Comparison of ENCODE assay signal across 17 cellular contexts in the genomic region with DNA sequence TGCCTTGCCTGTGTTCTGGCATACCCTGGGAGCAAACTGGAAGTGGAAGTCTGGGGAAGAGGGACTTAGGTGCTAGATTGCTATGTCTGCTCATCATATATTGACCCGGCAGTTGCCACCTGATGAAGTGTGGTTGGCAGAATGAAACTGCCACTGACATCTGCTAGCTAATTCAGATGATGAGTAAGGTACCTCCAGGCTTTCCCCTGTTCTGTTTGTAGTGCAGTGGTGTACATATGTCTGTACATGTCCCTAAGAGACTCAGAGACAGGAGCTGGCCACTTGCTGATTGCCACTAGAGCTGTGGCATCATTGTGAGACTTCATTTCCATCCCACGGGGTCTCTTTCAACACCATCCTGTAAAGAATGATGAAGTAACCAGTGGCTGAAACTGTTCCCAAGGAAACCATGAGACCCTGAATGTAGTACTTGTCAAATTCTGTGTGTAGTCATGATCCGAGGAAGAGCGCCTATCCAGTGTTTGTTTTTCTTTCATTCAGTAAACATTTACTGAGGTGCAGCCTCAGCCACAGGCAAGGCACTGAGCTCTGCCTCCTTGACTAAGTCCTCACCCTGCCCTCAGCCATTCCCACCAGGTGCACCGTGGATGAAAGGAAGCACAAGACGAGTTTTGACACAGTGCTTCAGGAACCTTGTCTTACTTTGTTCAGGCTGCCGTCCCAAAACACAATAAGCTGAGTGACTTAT. TPM values are rescaled to one million over a fixed set of nuclear protein-coding genes. Genes with fewer than 3 reads are reported as not detected.
A peak's percentile ranks its signal among the peaks of the same experiment; 100 is the strongest.
DNase-seq lines count a peak whose midpoint lies in the region; TF ChIP-seq lines count a peak whose summit lies in the region.
"Had no signal": no experiment of that assay in that cellular context is flagged by ENCODE, and none has a peak within 500 bp of the region (broad histone marks: within the 10 kb centered on the region; RNA-seq: fewer than 3 reads in every experiment).

No MANE protein-coding gene starts in this region.

- no peak overlapping the region for H3K4me3 ChIP-seq in esophagus squamous epithelium
- H3K4me3 ChIP-seq: K562, lung, right atrium auricular region had no signal

- H3K4me1 Mint-ChIP-seq in activated CD4-positive, alpha-beta T cell treated with anti-CD3 and anti-CD28 coated beads, Interleukin-2, amount 10 ng/mL, durations not matched to agents 7 days and 5 days = peaks cover 53% of the 10 kb centered on the region
- H3K4me1 Mint-ChIP-seq in activated CD4-positive, alpha-beta memory T cell treated with anti-CD3 and anti-CD28 coated beads for 36 hours (ENCODE audit: low read depth) = peaks cover 33% of the 10 kb centered on the region

- peaks cover 0 to 6% (median 0%) of the 10 kb centered on the region in 3 donors for H3K4me1 ChIP-seq in esophagus squamous epithelium
- H3K4me1 ChIP-seq: right atrium auricular region had no signal

- H3K27me3 Mint-ChIP-seq in activated CD4-positive, alpha-beta T cell treated with anti-CD3 and anti-CD28 coated beads, Interleukin-2, amount 10 ng/mL, durations not matched to agents 7 days and 5 days = no peaks in the 10 kb centered on the region
- H3K27me3 Mint-ChIP-seq in activated CD4-positive, alpha-beta memory T cell treated with anti-CD3 and anti-CD28 coated beads for 36 hours = no peaks in the 10 kb centered on the region

- no peaks in the 10 kb centered on the region for H3K27me3 ChIP-seq in esophagus squamous epithelium
- H3K27me3 ChIP-seq: right atrium auricular region had no signal

- no peak for DNase-seq in activated CD4-positive, alpha-beta T cell treated with anti-CD3 and anti-CD28 coated beads, Interleukin-2, amount 10 ng/mL, durations not matched to agents 7 days and 5 days
- DNase-seq in activated CD4-positive, alpha-beta T cell treated with anti-CD3 and anti-CD28 coated beads for 48 hours = no peak
- peak; percentile 84 for DNase-seq in DMS53 (lab: John Stamatoyannopoulos, UW)
- DNase-seq in activated CD4-positive, alpha-beta memory T cell treated with anti-CD3 and anti-CD28 coated beads for 36 hours = peak; percentile 20
- DNase-seq in mesenteric fat pad (ENCODE audit: low spot score) = peak; percentile 43
- no peak for DNase-seq in dermis blood vessel endothelial cell
- DNase-seq in esophagus squamous epithelium (lab: John Stamatoyannopoulos, UW) = no peak
- no peak for DNase-seq in NCI-H1048 (lab: John Stamatoyannopoulos, UW)
- DNase-seq: NCI-H1092 treated with DMSO at 0.1 percent for 48 hours; NK-92 treated with Interleukin-12 subunit alpha and Interleukin-12 subunit beta, amount 100 ng/mL, for 24 hours; substantia nigra had no signal

- TF ChIP-seq POLR2A in esophagus squamous epithelium (IDR thresholded peaks at IDR 0.05) = no peak

- 53 to 71% methylated on average over 7 of the region's 7 CpGs for WGBS in esophagus squamous epithelium, 2 donors

- no peak overlapping the region for H3K4me3 Mint-ChIP-seq in activated CD4-positive, alpha-beta T cell treated with anti-CD3 and anti-CD28 coated beads, Interleukin-2, amount 10 ng/mL, durations not matched to agents 7 days and 5 days
- no peak overlapping the region for H3K4me3 Mint-ChIP-seq in activated CD4-positive, alpha-beta memory T cell treated with anti-CD3 and anti-CD28 coated beads for 36 hours
- H3K4me3 Mint-ChIP-seq: activated T-helper 1 cell treated with anti-CD3 and anti-CD28 coated beads, Interleukin-12 subunit alpha, Interleukin-12 subunit beta, Interleukin-2, Interleukin-4 antibody, amounts not matched to agents 30 ng/mL and 10 ng/mL and 1 ng/mL, durations not matched to agents 14 hours and 24 hours and 36 hours had no signal

- no peak overlapping the region for H3K27ac ChIP-seq in esophagus squamous epithelium
- H3K27ac ChIP-seq: HL-60, right atrium auricular region had no signal

- TF ChIP-seq CTCF in esophagus squamous epithelium (IDR thresholded peaks at IDR 0.05) = no peak

- peaks cover 68% of the 10 kb centered on the region for H3K36me3 Mint-ChIP-seq in activated CD4-positive, alpha-beta T cell treated with anti-CD3 and anti-CD28 coated beads, Interleukin-2, amount 10 ng/mL, durations not matched to agents 7 days and 5 days (ENCODE audit: low read depth)
- peaks cover 28% of the 10 kb centered on the region for H3K36me3 Mint-ChIP-seq in activated CD4-positive, alpha-beta memory T cell treated with anti-CD3 and anti-CD28 coated beads for 36 hours

- intact Hi-C loops in activated CD4-positive, alpha-beta memory T cell treated with anti-CD3 and anti-CD28 coated beads for 36 hours (cut with micrococcal nuclease) = no loop called here
- intact Hi-C loops in esophagus squamous epithelium (cut with DNase I) = no loop called here

- POLR2A ChIA-PET in activated CD4-positive, alpha-beta T cell treated with anti-CD3 and anti-CD28 coated beads, Interleukin-2, amount 10 ng/mL, durations not matched to agents 7 days and 5 days (lab: Charles Lee) = no interaction called here
- POLR2A ChIA-PET in activated CD4-positive, alpha-beta memory T cell treated with anti-CD3 and anti-CD28 coated beads for 36 hours (lab: Charles Lee) = interaction anchor here (1.8 kb wide), 1 partner anchor 13 kb away, joined by 3 read pairs; the partner anchor contains the start of gene CLUAP1

- H3K9me3 ChIP-seq in esophagus squamous epithelium = no peaks in the 10 kb centered on the region
- H3K9me3 ChIP-seq: right atrium auricular region had no signal

- no peaks in the 10 kb centered on the region for H3K9me3 Mint-ChIP-seq in activated CD4-positive, alpha-beta T cell treated with anti-CD3 and anti-CD28 coated beads, Interleukin-2, amount 10 ng/mL, durations not matched to agents 7 days and 5 days
- H3K9me3 Mint-ChIP-seq in activated CD4-positive, alpha-beta memory T cell treated with anti-CD3 and anti-CD28 coated beads for 36 hours = no peaks in the 10 kb centered on the region
- H3K9me3 Mint-ChIP-seq: activated T-helper 1 cell treated with anti-CD3 and anti-CD28 coated beads, Interleukin-12 subunit alpha, Interleukin-12 subunit beta, Interleukin-2, Interleukin-4 antibody, amounts not matched to agents 30 ng/mL and 10 ng/mL and 1 ng/mL, durations not matched to agents 14 hours and 24 hours and 36 hours had no signal

- H3K27ac Mint-ChIP-seq in activated CD4-positive, alpha-beta T cell treated with anti-CD3 and anti-CD28 coated beads, Interleukin-2, amount 10 ng/mL, durations not matched to agents 7 days and 5 days = peak overlapping the region; percentile 27
- H3K27ac Mint-ChIP-seq in activated CD4-positive, alpha-beta memory T cell treated with anti-CD3 and anti-CD28 coated beads for 36 hours = peak overlapping the region; percentile 57
- H3K27ac Mint-ChIP-seq: activated T-helper 1 cell treated with anti-CD3 and anti-CD28 coated beads, Interleukin-12 subunit alpha, Interleukin-12 subunit beta, Interleukin-2, Interleukin-4 antibody, amounts not matched to agents 30 ng/mL and 10 ng/mL and 1 ng/mL, durations not matched to agents 14 hours and 24 hours and 36 hours had no signal

- CTCF ChIA-PET in activated CD4-positive, alpha-beta T cell treated with anti-CD3 and anti-CD28 coated beads, Interleukin-2, amount 10 ng/mL, durations not matched to agents 7 days and 5 days (lab: Charles Lee) = interaction anchor here (0.8 to 1.5 kb wide), 4 partner anchors 8 to 23 kb away, joined by 3 to 7 read pairs (median 3); no protein-coding TSS in a partner anchor
- CTCF ChIA-PET in activated CD4-positive, alpha-beta memory T cell treated with anti-CD3 and anti-CD28 coated beads for 36 hours (lab: Charles Lee) = interaction anchor here (0.8 to 1.1 kb wide), 2 partner anchors 13 to 148 kb away, joined by 3 to 4 read pairs; no protein-coding TSS in a partner anchor

- peaks cover 3 to 99% (median 6%) of the 10 kb centered on the region in 3 donors for H3K36me3 ChIP-seq in esophagus squamous epithelium

RNA-seq across cellular contexts. Expression of gene CLUAP1, which starts 13.2 kb away (rescaled TPM):
- 10 to 100 TPM; 39.0 to 43.2 TPM for total RNA-seq in activated CD4-positive, alpha-beta T cell treated with anti-CD3 and anti-CD28 coated beads, Interleukin-2, amount 10 ng/mL, durations not matched to agents 7 days and 5 days
- 10 to 100 TPM; 17.6 to 21.0 TPM for total RNA-seq in activated CD4-positive, alpha-beta memory T cell treated with anti-CD3 and anti-CD28 coated beads for 36 hours
- 20.0 TPM for total RNA-seq in mesenteric fat pad
- 12.1 and 17.3 TPM in 2 replicates for total RNA-seq in dermis blood vessel endothelial cell
- total RNA-seq in esophagus squamous epithelium = 10 to 100 TPM in 1 of 4 donors, 1 to 10 TPM in 3; 1.6 to 20.1 (median 5.6) TPM

RNA-seq across cellular contexts. Expression of gene C16orf90, which starts 18.8 kb away (rescaled TPM):
- total RNA-seq in activated CD4-positive, alpha-beta T cell treated with anti-CD3 and anti-CD28 coated beads, Interleukin-2, amount 10 ng/mL, durations not matched to agents 7 days and 5 days = not detected
- not detected for total RNA-seq in activated CD4-positive, alpha-beta memory T cell treated with anti-CD3 and anti-CD28 coated beads for 36 hours
- not detected for total RNA-seq in mesenteric fat pad
- not detected in 2 replicates for total RNA-seq in dermis blood vessel endothelial cell
- total RNA-seq in esophagus squamous epithelium = not detected
- total RNA-seq: activated T-helper 1 cell treated with anti-CD3 and anti-CD28 coated beads, Interleukin-12 subunit alpha, Interleukin-12 subunit beta, Interleukin-2, Interleukin-4 antibody, amounts not matched to agents 30 ng/mL and 10 ng/mL and 1 ng/mL, durations not matched to agents 14 hours and 24 hours and 36 hours; dermis microvascular lymphatic vessel endothelial cell; K562; lung; right atrium auricular region had no signal

Comparison
In these comparisons a context has a peak if more than half of its experiments do, and no peak if none do; other contexts are left out.
1. DNase-seq: peak in DMS53 (single experiment), activated CD4-positive, alpha-beta memory T cell treated with anti-CD3 and anti-CD28 coated beads for 36 hours (single experiment) and mesenteric fat pad (single experiment); none in activated CD4-positive, alpha-beta T cell treated with anti-CD3 and anti-CD28 coated beads, Interleukin-2, amount 10 ng/mL, durations not matched to agents 7 days and 5 days (single experiment), activated CD4-positive, alpha-beta T cell treated with anti-CD3 and anti-CD28 coated beads for 48 hours (single experiment), dermis blood vessel endothelial cell (single experiment), esophagus squamous epithelium (single experiment) and NCI-H1048 (single experiment).